8 cellular contexts compared by ENCODE assay signal in the genomic region with DNA sequence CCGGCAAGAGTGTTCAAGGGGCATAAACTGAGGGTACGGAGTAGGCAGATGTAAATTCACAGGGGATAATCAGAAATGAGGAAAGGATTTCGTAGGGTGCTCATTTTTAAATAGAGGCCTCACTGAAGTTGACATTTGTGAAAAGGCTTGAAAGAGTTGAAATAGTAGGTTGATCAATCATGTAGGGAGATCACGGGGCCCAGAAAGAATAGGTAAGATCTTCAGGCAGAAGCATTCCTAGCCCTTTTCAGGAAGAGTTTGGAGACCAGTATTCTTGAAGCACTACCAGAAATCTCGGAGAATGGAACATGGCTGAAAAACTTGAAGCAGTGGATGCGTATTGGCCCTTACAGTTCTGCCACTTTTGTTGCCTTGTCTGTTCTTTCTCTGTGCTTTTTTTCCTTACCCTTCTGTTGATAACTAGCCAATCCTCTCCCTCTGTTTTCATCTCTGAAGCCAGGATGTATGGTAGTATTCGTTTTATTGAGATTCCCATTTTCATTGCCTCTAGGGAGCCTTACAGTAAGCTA. TPM values are rescaled to one million over a fixed set of nuclear protein-coding genes. Genes with fewer than 3 reads are reported as not detected.
DNase-seq lines count a peak whose midpoint lies in the region; ATAC-seq and TF ChIP-seq lines count a peak whose summit lies in the region.

No MANE protein-coding gene starts in this region.

- CTCF ChIA-PET in AG04450 (lab: Charles Lee), result interaction anchor here (1.0 to 4.0 kb wide), 2 partner anchors 13 to 1278 kb away, joined by 3 to 31 read pairs; no protein-coding TSS in a partner anchor

- no peaks in the 10 kb centered on the region for H3K9me3 Mint-ChIP-seq in activated T-helper 17 cell treated with anti-CD3 and anti-CD28 coated beads, Interleukin-2, amount 50 U/mL, for 72 hours

- H3K27me3 Mint-ChIP-seq in activated T-helper 17 cell treated with anti-CD3 and anti-CD28 coated beads, Interleukin-2, amount 50 U/mL, for 72 hours, result no peaks in the 10 kb centered on the region

- in situ Hi-C loops in GM13976 (cut with MboI; ENCODE audit: low sequenced_read_pairs, unreplicated experiment), result no loop called here

- no peaks in the 10 kb centered on the region for H3K9me3 ChIP-seq in AG04450 (ENCODE audit: control insufficient read depth, insufficient read depth, low read length)
- H3K9me3 ChIP-seq in tibial nerve, result no peaks in the 10 kb centered on the region

- peaks cover 21% of the 10 kb centered on the region for H3K4me1 Mint-ChIP-seq in activated T-helper 17 cell treated with anti-CD3 and anti-CD28 coated beads, Interleukin-2, amount 50 U/mL, for 72 hours

- H3K4me3 Mint-ChIP-seq in activated T-helper 17 cell treated with anti-CD3 and anti-CD28 coated beads, Interleukin-2, amount 50 U/mL, for 72 hours, result peak overlapping the region; percentile 89

- peaks cover 44% of the 10 kb centered on the region for H3K36me3 Mint-ChIP-seq in activated T-helper 17 cell treated with anti-CD3 and anti-CD28 coated beads, Interleukin-2, amount 50 U/mL, for 72 hours (ENCODE audit: low read depth)

- H3K4me1 ChIP-seq in tibial nerve, result peaks cover 0 to 44% (median 10%) of the 10 kb centered on the region in 4 donors

- no peak for TF ChIP-seq EP300 in tibial nerve (IDR thresholded peaks at IDR 0.05)

- TF ChIP-seq CTCF in AG04450 (IDR thresholded peaks at IDR 0.05; ENCODE audit: low read depth, low read length) (no peak), kidney epithelial cell (IDR thresholded peaks at IDR 0.05; ENCODE audit: insufficient read depth, low read length, poor library complexity, severe bottlenecking) (no peak), tibial nerve (IDR thresholded peaks at IDR 0.05) (no peak), GM13976 (IDR thresholded peaks at IDR 0.05; ENCODE audit: borderline replicate concordance, control extremely low read depth, extremely low read depth, insufficient read depth, missing control alignments) (no peak)

- no peaks in the 10 kb centered on the region for H3K27me3 ChIP-seq in AG04450 (ENCODE audit: control insufficient read depth, insufficient read depth, low read length)
- H3K27me3 ChIP-seq in kidney epithelial cell (ENCODE audit: control insufficient read depth, insufficient read depth, low read length), result no peaks in the 10 kb centered on the region
- no peaks in the 10 kb centered on the region for H3K27me3 ChIP-seq in tibial nerve

- POLR2A ChIA-PET in AG04450 (lab: Yijun Ruan, JAX), result interaction anchor here (2.2 kb wide), 1 partner anchor 13 kb away, joined by 8 read pairs; no protein-coding TSS in a partner anchor

- H3K27ac Mint-ChIP-seq in activated T-helper 17 cell treated with anti-CD3 and anti-CD28 coated beads, Interleukin-2, amount 50 U/mL, for 72 hours, result peak overlapping the region; percentile 92

- 14 to 28% methylated on average over 7 of the region's 7 CpGs for WGBS in tibial nerve, 2 donors

- no peak for TF ChIP-seq POLR2A in tibial nerve (IDR thresholded peaks at IDR 0.05)

- H3K4me3 ChIP-seq in AG04450 (ENCODE audit: low read depth, low read length), result peak overlapping the region; percentile 54
- peak overlapping the region; percentile 78 for H3K4me3 ChIP-seq in kidney epithelial cell (ENCODE audit: low read depth, low read length)
- H3K4me3 ChIP-seq in tibial nerve, result peak overlapping the region; percentile 66 to 96 (median 88)

- DNase-seq in AG04450 (ENCODE audit: low read depth, low spot score), result no peak
- DNase-seq in kidney epithelial cell (ENCODE audit: low read depth), result no peak
- DNase-seq in tibial nerve (ENCODE audit: low spot score in 2 of 2), result no peak
- DNase-seq in GM13976 (ENCODE audit: low spot score), result no peak
- DNase-seq in Ammon's horn (ENCODE audit: low spot score), result no peak

- ATAC-seq in GM18909 (IDR thresholded peaks at IDR 0.05; ENCODE audit: poor library complexity, unreplicated experiment), result peak; percentile 18
- ATAC-seq in HG03159 (IDR thresholded peaks at IDR 0.05; ENCODE audit: unreplicated experiment), result peak; percentile 12
- ATAC-seq in activated T-helper 17 cell treated with anti-CD3 and anti-CD28 coated beads, Interleukin-2, amount 50 U/mL, for 72 hours (replicated peaks), result peak; percentile 3

- H3K36me3 ChIP-seq in kidney epithelial cell (ENCODE audit: control insufficient read depth, insufficient read depth, low read length), result no peaks in the 10 kb centered on the region
- peaks cover 0 to 13% (median 0%) of the 10 kb centered on the region in 3 donors for H3K36me3 ChIP-seq in tibial nerve

- H3K27ac ChIP-seq in AG04450 (ENCODE audit: low read depth, low read length) (no peak overlapping the region), tibial nerve (peak overlapping the region; percentile 97 to 100 (median 98))

RNA-seq across cellular contexts. Expression of a gene that starts 0.5 kb away (rescaled TPM):
- polyA plus RNA-seq in AG04450 (2011; rRNA removed), result 41.4 and 53.8 TPM in 2 replicates
- 64.7 and 80.1 TPM in 2 replicates for polyA minus RNA-seq in AG04450 (2011; rRNA and poly(A)+ RNA removed)
- 10 to 100 TPM; 59.0 to 67.4 TPM for total RNA-seq in activated T-helper 17 cell treated with anti-CD3 and anti-CD28 coated beads, Interleukin-2, amount 50 U/mL, for 72 hours
- total RNA-seq in kidney epithelial cell, result 57.4 and 74.7 TPM in 2 replicates
- total RNA-seq in tibial nerve, result 100 to 1,000 TPM; 116 to 183 (median 158) TPM
